ENCODE assay signal across 8 cellular contexts in genomic region chr9:110183208-110184145, GRCh38.
DNase-seq lines count a peak whose midpoint lies in the region; ATAC-seq and TF ChIP-seq lines count a peak whose summit lies in the region.

No MANE protein-coding gene starts in this region.

- ATAC-seq in HG02571 (IDR thresholded peaks at IDR 0.05; ENCODE audit: unreplicated experiment): peak; percentile 68

- no peaks in the 10 kb centered on the region for H3K27me3 ChIP-seq in brain microvascular endothelial cell (replicated peaks)

- H3K4me3 ChIP-seq in brain microvascular endothelial cell (ENCODE audit: low read depth, low read length): no peak overlapping the region

- in situ Hi-C loops in brain microvascular endothelial cell (cut with HindIII; ENCODE audit: low pct_ligation_motif_present, low sequenced_read_pairs): no loop called here

- H3K27ac ChIP-seq in brain microvascular endothelial cell: no peak overlapping the region

- DNase-seq in NCI-H1417 (lab: John Stamatoyannopoulos, UW) (peak; percentile 48 to 90 (median 64)), NCI-H1417 treated with DMSO at 0.1 percent for 48 hours (lab: John Stamatoyannopoulos, UW) (no peak), NCI-H128 (lab: John Stamatoyannopoulos, UW; ENCODE audit: unreplicated experiment) (peak; percentile 39), T-helper 1 cell (peak in 3 of 5 donors; percentile 9 to 67 (median 38)), brain microvascular endothelial cell (peak; percentile 55), iris pigment epithelial cell (ENCODE audit: low read depth) (peak; percentile 71)
- peak; percentile 13 to 46 (median 26) for DNase-seq in stimulated activated CD4-positive, alpha-beta T cell treated with anti-CD3 and anti-CD28 coated beads, Interleukin-1b, Interleukin-23, amount 100 ng/mL, for 24 hours (ENCODE audit: low read depth in 4 of 4, low spot score in 1 of 4)

- no peaks in the 10 kb centered on the region for H3K36me3 ChIP-seq in brain microvascular endothelial cell (replicated peaks)

- TF ChIP-seq CTCF in brain microvascular endothelial cell (IDR thresholded peaks at IDR 0.05; ENCODE audit: low read depth, low read length, missing control alignments): peak; percentile 78
